ENCODE assay signal across 10 cellular contexts in genomic region chr3:64844558-64844957, GRCh38.
"Had no signal": no experiment of that assay in that cellular context is flagged by ENCODE, and none has a peak within 500 bp of the region (broad histone marks: within the 10 kb centered on the region; RNA-seq: fewer than 3 reads in every experiment).

No MANE protein-coding gene starts in this region.

- H3K4me3 ChIP-seq: HAP-1 had no signal

- H3K4me1 Mint-ChIP-seq: IgD-negative memory B cell had no signal

- H3K27ac ChIP-seq: HL-60, KMS-11 had no signal

- H3K9me3 ChIP-seq: HAP-1 had no signal

- FAIRE-seq: HepG2 had no signal

- ATAC-seq: HCT116, HepG2 had no signal

- H3K4me1 ChIP-seq: HAP-1 had no signal

- H3K36me3 ChIP-seq: HAP-1 had no signal

- H3K9ac ChIP-seq: KMS-11 had no signal

- H3K4me3 Mint-ChIP-seq: IgD-negative memory B cell had no signal

- H3K27me3 Mint-ChIP-seq: IgD-negative memory B cell had no signal

- DNase-seq: GOT3, H7, Karpas-422, KBM-7 had no signal

- H3K4me2 ChIP-seq: KMS-11 had no signal

- H3K36me3 Mint-ChIP-seq: IgD-negative memory B cell had no signal
